ENCODE assay signal across 15 cellular contexts in genomic region chr5:142386151-142387021, GRCh38.
A peak's percentile ranks its signal among the peaks of the same experiment; 100 is the strongest.
DNase-seq lines count a peak whose midpoint lies in the region; TF ChIP-seq lines count a peak whose summit lies in the region.
"Had no signal": no experiment of that assay in that cellular context is flagged by ENCODE, and none has a peak within 500 bp of the region (broad histone marks: within the 10 kb centered on the region; RNA-seq: fewer than 3 reads in every experiment).

No MANE protein-coding gene starts in this region.

- no peaks in the 10 kb centered on the region; the same call in none of the 2 replicates for H3K27me3 Mint-ChIP-seq in HFFc6 (ENCODE audit: insufficient read depth)

- H3K4me3 ChIP-seq in SK-N-MC: peak overlapping the region; percentile 33; the same call in 1 of the 2 replicates
- H3K4me3 ChIP-seq: HAP-1, pancreas had no signal

- H3K27ac ChIP-seq in SK-N-MC (peak overlapping the region; percentile 46; the same call in 1 of the 2 replicates), caudate nucleus (ENCODE audit: low read depth, low read length) (no peak overlapping the region)
- H3K27ac ChIP-seq: pancreas, RWPE1 had no signal

- no peaks in the 10 kb centered on the region for H3K9me3 Mint-ChIP-seq in HFFc6
- H3K9me3 Mint-ChIP-seq: activated B cell treated with CpG ODN at 0.5 μM for 24 hours had no signal

- DNase-seq in A172 (ENCODE audit: low spot score): peak; percentile 51
- DNase-seq in HFFc6: no peak
- no peak for DNase-seq in SK-N-MC (ENCODE audit: low read depth, low spot score)
- peak; percentile 58 for DNase-seq in kidney tubule cell (ENCODE audit: low spot score)
- DNase-seq in caudate nucleus (lab: John Stamatoyannopoulos, UW): no peak
- DNase-seq in retina: no peak
- no peak for DNase-seq in NCI-H1105 treated with DMSO at 0.1 percent for 48 hours (lab: John Stamatoyannopoulos, UW)
- DNase-seq in LoVo (ENCODE audit: low spot score): no peak
- DNase-seq: activated B cell treated with CpG ODN at 0.5 μM for 24 hours; hypothalamus; pancreas; stimulated activated naive CD8-positive, alpha-beta T cell treated with anti-CD3 and anti-CD28 coated beads, Interleukin-15, Interleukin-2, amounts not matched to agents 100 U/mL and 50 U/mL, for 24 hours had no signal

- peak overlapping the region; percentile 37 for H3K9ac ChIP-seq in SK-N-MC (ENCODE audit: insufficient read length)

- no peaks in the 10 kb centered on the region for H3K36me3 Mint-ChIP-seq in HFFc6 (ENCODE audit: low read depth)
- H3K36me3 Mint-ChIP-seq: IgD-negative memory B cell had no signal

- no peak overlapping the region; the same call in 1 of the 2 replicates for H3K4me3 Mint-ChIP-seq in HFFc6
- H3K4me3 Mint-ChIP-seq: activated B cell treated with CpG ODN at 0.5 μM for 24 hours, IgD-negative memory B cell had no signal

- peak overlapping the region; percentile 87 for H3K27ac Mint-ChIP-seq in HFFc6
- H3K27ac Mint-ChIP-seq: activated B cell treated with CpG ODN at 0.5 μM for 24 hours, IgD-negative memory B cell had no signal

- no peaks in the 10 kb centered on the region for H3K36me3 ChIP-seq in SK-N-MC (ENCODE audit: insufficient read depth, low read length)
- H3K36me3 ChIP-seq: HAP-1, pancreas had no signal

- peaks cover 69% of the 10 kb centered on the region for H3K4me1 Mint-ChIP-seq in HFFc6 (ENCODE audit: low read depth)
- H3K4me1 Mint-ChIP-seq: activated B cell treated with CpG ODN at 0.5 μM for 24 hours had no signal

- no peak for TF ChIP-seq CTCF in HFFc6 (IDR thresholded peaks at IDR 0.05)

- H3K9me3 ChIP-seq in SK-N-MC (ENCODE audit: low read depth, low read length): no peaks in the 10 kb centered on the region
- H3K9me3 ChIP-seq: HAP-1, pancreas had no signal

Comparison
In these comparisons a context has a peak if more than half of its experiments do, and no peak if none do; other contexts are left out.
1. DNase-seq: peak in A172 (single experiment) and kidney tubule cell (single experiment); none in HFFc6 (single experiment), SK-N-MC (single experiment), caudate nucleus (0 of 61), retina (single experiment), NCI-H1105 treated with DMSO at 0.1 percent for 48 hours (single experiment) and LoVo (single experiment).